8 cellular contexts compared by ENCODE assay signal in the genomic region with DNA sequence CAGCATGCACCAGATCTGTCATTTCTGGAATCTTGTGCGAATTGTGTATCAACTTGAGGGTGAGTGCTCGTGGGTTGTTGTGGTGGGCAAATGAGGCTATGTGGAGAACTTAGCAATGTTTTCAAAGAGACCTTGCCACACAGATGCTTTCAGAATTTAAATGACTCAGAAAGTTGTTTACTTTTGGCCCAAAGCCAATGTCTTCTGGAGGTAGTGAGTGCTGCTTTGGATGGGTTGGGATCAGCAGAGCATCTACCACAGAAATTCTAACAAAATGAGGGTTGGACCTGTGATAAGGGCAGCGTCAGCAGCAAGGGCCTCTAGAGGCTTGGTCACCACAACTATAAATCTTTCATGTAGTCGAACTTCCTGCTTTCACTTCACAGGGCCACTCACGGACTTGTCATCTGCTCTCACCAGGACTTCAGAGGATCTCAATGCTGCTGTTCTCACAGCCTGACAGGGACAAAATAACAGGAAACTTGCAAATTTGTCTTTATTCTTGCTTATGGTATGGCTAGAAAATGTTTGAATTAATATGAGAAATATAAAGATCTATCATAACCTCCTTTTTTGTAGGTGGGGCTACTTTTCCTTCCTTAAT.
DNase-seq lines count a peak whose midpoint lies in the region; ATAC-seq and TF ChIP-seq lines count a peak whose summit lies in the region.

No MANE protein-coding gene starts in this region.

- no peak overlapping the region for H3K27ac Mint-ChIP-seq in activated naive CD4-positive, alpha-beta T cell treated with anti-CD3 and anti-CD28 coated beads, Interleukin-2, amount 50 U/mL, for 72 hours
- peak overlapping the region; percentile 48 for H3K27ac Mint-ChIP-seq in mesothelial cell of epicardium

- peaks cover 46% of the 10 kb centered on the region for H3K4me1 Mint-ChIP-seq in mesothelial cell of epicardium

- no peak overlapping the region for H3K9ac ChIP-seq in MM.1S (ENCODE audit: low read length)

- H3K9me3 ChIP-seq in MM.1S (replicated peaks; ENCODE audit: insufficient read depth, low read length): no peaks in the 10 kb centered on the region

- H3K79me2 ChIP-seq in MM.1S (ENCODE audit: low read length): no peaks in the 10 kb centered on the region

- no peak; the same call in 1 of the 2 replicates for TF ChIP-seq CTCF in AG10803 (conservative IDR thresholded peaks at IDR 0.05; ENCODE audit: low read length)
- TF ChIP-seq CTCF in GM13976 (IDR thresholded peaks at IDR 0.05; ENCODE audit: borderline replicate concordance, control extremely low read depth, extremely low read depth, insufficient read depth, missing control alignments): no peak
- no peak for TF ChIP-seq CTCF in MM.1S (IDR thresholded peaks at IDR 0.05; ENCODE audit: low read length)
- TF ChIP-seq CTCF in mesothelial cell of epicardium (IDR thresholded peaks at IDR 0.05; ENCODE audit: unreplicated experiment): no peak

- H3K4me3 ChIP-seq in AG10803 (ENCODE audit: low read length): no peak overlapping the region
- H3K4me3 ChIP-seq in MM.1S (ENCODE audit: low read length): no peak overlapping the region

- H3K27ac ChIP-seq in MM.1S (ENCODE audit: low read length): no peak overlapping the region

- H3K9me3 Mint-ChIP-seq in activated naive CD4-positive, alpha-beta T cell treated with anti-CD3 and anti-CD28 coated beads, Interleukin-2, amount 50 U/mL, for 72 hours: no peaks in the 10 kb centered on the region
- H3K9me3 Mint-ChIP-seq in mesothelial cell of epicardium: no peaks in the 10 kb centered on the region

- no peaks in the 10 kb centered on the region for H3K27me3 ChIP-seq in MM.1S (replicated peaks; ENCODE audit: insufficient read depth, low read length)

- in situ Hi-C loops in GM13976 (cut with MboI; ENCODE audit: low sequenced_read_pairs, unreplicated experiment): no loop called here

- H3F3A ChIP-seq in MM.1S (ENCODE audit: insufficient read depth, low read length): no peaks in the 10 kb centered on the region

- H2AFZ ChIP-seq in MM.1S (ENCODE audit: low read length): no peak overlapping the region

- H3K27me3 Mint-ChIP-seq in mesothelial cell of epicardium (ENCODE audit: low read depth): no peaks in the 10 kb centered on the region

- H3K4me1 ChIP-seq in MM.1S (ENCODE audit: low read length): no peaks in the 10 kb centered on the region

- H3K4me2 ChIP-seq in MM.1S (ENCODE audit: low read depth, low read length): no peak overlapping the region

- DNase-seq in AG10803 (ENCODE audit: low read depth) (peak; percentile 90), GM13976 (ENCODE audit: low spot score) (peak; percentile 62), MM.1S (peak; percentile 27), mesothelial cell of epicardium (ENCODE audit: low spot score in 2 of 2, unreplicated experiment in 2 of 2) (no peak), NCI-H82 treated with DMSO at 0.1 percent for 48 hours (lab: John Stamatoyannopoulos, UW; ENCODE audit: unreplicated experiment) (no peak)
- peak in 1 of 2 donors; percentile 50 for DNase-seq in activated naive CD4-positive, alpha-beta T cell treated with anti-CD3 and anti-CD28 coated beads, Interleukin-2, amount 50 U/mL, for 72 hours (ENCODE audit: low spot score in 2 of 2)
- DNase-seq in stimulated activated naive CD4-positive, alpha-beta T cell treated with Interleukin-2 at 50 U/mL for 16 hours (lab: John Stamatoyannopoulos, UW): no peak

- no peak overlapping the region for H3K4me3 Mint-ChIP-seq in mesothelial cell of epicardium

- no peaks in the 10 kb centered on the region for H3K36me3 ChIP-seq in MM.1S (replicated peaks; ENCODE audit: insufficient read depth, low read length)

- no peaks in the 10 kb centered on the region for H3K9me2 ChIP-seq in MM.1S (replicated peaks; ENCODE audit: insufficient read depth, low read length)

- H3K36me3 Mint-ChIP-seq in activated naive CD4-positive, alpha-beta T cell treated with anti-CD3 and anti-CD28 coated beads, Interleukin-2, amount 50 U/mL, for 72 hours: no peaks in the 10 kb centered on the region
- H3K36me3 Mint-ChIP-seq in mesothelial cell of epicardium: no peaks in the 10 kb centered on the region

- peak; percentile 84 for ATAC-seq in HG02588 (IDR thresholded peaks at IDR 0.05; ENCODE audit: unreplicated experiment)
- ATAC-seq in activated naive CD4-positive, alpha-beta T cell treated with anti-CD3 and anti-CD28 coated beads, Interleukin-2, amount 50 U/mL, for 72 hours: peak; percentile 85 to 93

- H4K20me1 ChIP-seq in MM.1S (ENCODE audit: insufficient read depth, low read length): no peaks in the 10 kb centered on the region

Comparison
In these comparisons a context has a peak if more than half of its experiments do, and no peak if none do; other contexts are left out.
1. DNase-seq: peak in AG10803 (single experiment), GM13976 (single experiment) and MM.1S (single experiment); none in mesothelial cell of epicardium (0 of 2), NCI-H82 treated with DMSO at 0.1 percent for 48 hours (single experiment) and stimulated activated naive CD4-positive, alpha-beta T cell treated with Interleukin-2 at 50 U/mL for 16 hours (single experiment).